In genomic region chr2:156653670-156654069, GRCh38 we compare ENCODE assay signal across 28 cellular contexts.
"Had no signal": no experiment of that assay in that cellular context is flagged by ENCODE, and none has a peak within 500 bp of the region (broad histone marks: within the 10 kb centered on the region; RNA-seq: fewer than 3 reads in every experiment).

No MANE protein-coding gene starts in this region.

- H3K27ac ChIP-seq: left lung, lower lobe of right lung, neural progenitor cell, neutrophil, parathyroid adenoma, right atrium auricular region, right lobe of liver, tibial nerve, uterus had no signal

- H3K36me3 Mint-ChIP-seq: immature natural killer cell; mesothelial cell of epicardium; naive B cell; natural killer cell; neural progenitor cell; stimulated activated memory B cell treated with anti-CD40 and anti-IgM and Interleukin-4, amounts not matched to agents 10 μg/mL and 1 μg/mL and 100 μg/mL, for 72 hours; type B pancreatic cell had no signal

- H3K4me1 Mint-ChIP-seq: immature natural killer cell; naive B cell; natural killer cell; nephron progenitor cell; stimulated activated memory B cell treated with anti-CD40 and anti-IgM and Interleukin-4, amounts not matched to agents 10 μg/mL and 1 μg/mL and 100 μg/mL, for 72 hours; stimulated activated naive CD8-positive, alpha-beta T cell treated with anti-CD3 and anti-CD28 coated beads, Interleukin-15, amount 100 ng/mL, for 72 hours had no signal

- H3K9me3 Mint-ChIP-seq: immature natural killer cell; mesothelial cell of epicardium; natural killer cell; nephron progenitor cell; stimulated activated memory B cell treated with anti-CD40 and anti-IgM and Interleukin-4, amounts not matched to agents 10 μg/mL and 1 μg/mL and 100 μg/mL, for 72 hours; stimulated activated naive CD8-positive, alpha-beta T cell treated with anti-CD3 and anti-CD28 coated beads, Interleukin-15, amount 100 ng/mL, for 72 hours; type B pancreatic cell had no signal

- H3K27ac Mint-ChIP-seq: immature natural killer cell; mesothelial cell of epicardium; naive B cell; natural killer cell; nephron progenitor cell; neural progenitor cell; stimulated activated memory B cell treated with anti-CD40 and anti-IgM and Interleukin-4, amounts not matched to agents 10 μg/mL and 1 μg/mL and 100 μg/mL, for 72 hours; stimulated activated naive CD8-positive, alpha-beta T cell treated with anti-CD3 and anti-CD28 coated beads, Interleukin-15, amount 100 ng/mL, for 72 hours; type B pancreatic cell had no signal

- H3K27me3 ChIP-seq: left lung, neural progenitor cell, neutrophil, right atrium auricular region, right lobe of liver, tibial nerve, uterus had no signal

- H3K4me3 Mint-ChIP-seq: immature natural killer cell; mesothelial cell of epicardium; naive B cell; natural killer cell; nephron progenitor cell; neural progenitor cell; stimulated activated memory B cell treated with anti-CD40 and anti-IgM and Interleukin-4, amounts not matched to agents 10 μg/mL and 1 μg/mL and 100 μg/mL, for 72 hours; stimulated activated naive CD8-positive, alpha-beta T cell treated with anti-CD3 and anti-CD28 coated beads, Interleukin-15, amount 100 ng/mL, for 72 hours; type B pancreatic cell had no signal

- DNase-seq: immature natural killer cell; kidney; left colon; left lung; lower lobe of right lung; mesendoderm; naive B cell; natural killer cell; nephron progenitor cell; occipital lobe; right lobe of liver; stimulated activated CD4-positive, alpha-beta T cell treated with anti-CD3 and anti-CD28 coated beads, Interleukin-1b, Interleukin-23, amount 100 ng/mL, for 48 hours; stimulated activated CD4-positive, alpha-beta T cell treated with anti-CD3 and anti-CD28 coated beads, Interleukin-2, amount 100 ng/mL, for 48 hours; stimulated activated CD4-positive, alpha-beta T cell treated with anti-CD3 and anti-CD28 coated beads, Interleukin-4, amount 100 ng/mL, for 4 hours; stimulated activated CD8-positive, alpha-beta memory T cell treated with anti-CD3 and anti-CD28 coated beads, Interleukin-4, amount 100 ng/mL, for 48 hours; stimulated activated naive CD4-positive, alpha-beta T cell treated with Interleukin-2 at 50 U/mL for 16 hours; stimulated activated naive CD8-positive, alpha-beta T cell treated with anti-CD3 and anti-CD28 coated beads, Interleukin-15, amount 100 ng/mL, for 72 hours; substantia nigra; uterus had no signal

- H3K27me3 Mint-ChIP-seq: naive B cell; stimulated activated memory B cell treated with anti-CD40 and anti-IgM and Interleukin-4, amounts not matched to agents 10 μg/mL and 1 μg/mL and 100 μg/mL, for 72 hours; stimulated activated naive CD8-positive, alpha-beta T cell treated with anti-CD3 and anti-CD28 coated beads, Interleukin-15, amount 100 ng/mL, for 72 hours; type B pancreatic cell had no signal

- H3K4me3 ChIP-seq: left lung, lower lobe of right lung, neural progenitor cell, right atrium auricular region, right lobe of liver, smooth muscle cell, tibial nerve, uterus had no signal
